Comparison of ENCODE assay signal across 19 cellular contexts in genomic region chr2:15633043-15633970, GRCh38.
"Had no signal": no experiment of that assay in that cellular context is flagged by ENCODE, and none has a peak within 500 bp of the region (broad histone marks: within the 10 kb centered on the region; RNA-seq: fewer than 3 reads in every experiment).

No MANE protein-coding gene starts in this region.

- H3K36me3 ChIP-seq: uterus had no signal

- H3K9me3 Mint-ChIP-seq: activated T-helper 1 cell treated with anti-CD3 and anti-CD28 coated beads, Interleukin-12 subunit alpha, Interleukin-12 subunit beta, Interleukin-2, Interleukin-4 antibody, amounts not matched to agents 30 ng/mL and 10 ng/mL and 1 ng/mL, durations not matched to agents 14 hours and 24 hours and 36 hours; central memory CD8-positive, alpha-beta T cell had no signal

- H3K27me3 Mint-ChIP-seq: central memory CD8-positive, alpha-beta T cell had no signal

- H3K4me3 ChIP-seq: colonic mucosa, gastrocnemius medialis, left lung, SJCRH30, tibial artery, uterus had no signal

- H3K27me3 ChIP-seq: colonic mucosa, gastrocnemius medialis, left lung, SJCRH30, tibial artery, uterus had no signal

- H3K4me1 Mint-ChIP-seq: central memory CD8-positive, alpha-beta T cell had no signal

- H3K27ac Mint-ChIP-seq: activated T-helper 1 cell treated with anti-CD3 and anti-CD28 coated beads, Interleukin-12 subunit alpha, Interleukin-12 subunit beta, Interleukin-2, Interleukin-4 antibody, amounts not matched to agents 30 ng/mL and 10 ng/mL and 1 ng/mL, durations not matched to agents 14 hours and 24 hours and 36 hours had no signal

- H3K4me1 ChIP-seq: colonic mucosa, uterus had no signal

- H3K9me3 ChIP-seq: colonic mucosa, gastrocnemius medialis, left lung, SJCRH30, tibial artery, uterus had no signal

- H3K4me3 Mint-ChIP-seq: activated T-helper 1 cell treated with anti-CD3 and anti-CD28 coated beads, Interleukin-12 subunit alpha, Interleukin-12 subunit beta, Interleukin-2, Interleukin-4 antibody, amounts not matched to agents 30 ng/mL and 10 ng/mL and 1 ng/mL, durations not matched to agents 14 hours and 24 hours and 36 hours; central memory CD8-positive, alpha-beta T cell had no signal

- H3K27ac ChIP-seq: colonic mucosa, gastrocnemius medialis, left lung, SJCRH30, uterus, VCaP had no signal

- DNase-seq: activated CD4-positive, alpha-beta T cell treated with anti-CD3 and anti-CD28 coated beads for 1 hour; activated CD4-positive, alpha-beta T cell treated with anti-CD3 and anti-CD28 coated beads, Interleukin-2, amount 50 U/mL, for 48 hours; activated CD8-positive, alpha-beta memory T cell treated with anti-CD3 and anti-CD28 coated beads, Interleukin-2, amount 50 U/mL, for 4 hours; amniotic stem cell; colonic mucosa; gastrocnemius medialis; head of caudate nucleus; left lung; occipital lobe; SJCRH30; stimulated activated CD4-positive, alpha-beta T cell treated with anti-CD3 and anti-CD28 coated beads, Interleukin-12 subunit alpha, Interleukin-12 subunit beta, amount 100 ng/mL, for 4 hours; stimulated activated CD4-positive, alpha-beta T cell treated with anti-CD3 and anti-CD28 coated beads, Interleukin-2, amount 100 ng/mL, for 24 hours; stimulated activated naive CD4-positive, alpha-beta T cell treated with Interleukin-2 at 50 U/mL for 16 hours; T-helper 2 cell; tibial artery; uterus had no signal
